In genomic region chr3:16338999-16339398, GRCh38 we compare ENCODE assay signal across 8 cellular contexts.
A peak's percentile ranks its signal among the peaks of the same experiment; 100 is the strongest.
DNase-seq lines count a peak whose midpoint lies in the region; ATAC-seq and TF ChIP-seq lines count a peak whose summit lies in the region.

No MANE protein-coding gene starts in this region.

- peaks cover 2% of the 10 kb centered on the region for H3K9me3 Mint-ChIP-seq in CD4-positive, alpha-beta T cell
- peaks cover 6% of the 10 kb centered on the region for H3K9me3 Mint-ChIP-seq in activated CD8-positive, alpha-beta T cell treated with anti-CD3 and anti-CD28 coated beads for 36 hours

- no peak overlapping the region for H3K4me3 ChIP-seq in testis

- POLR2A ChIA-PET in CD4-positive, alpha-beta T cell (lab: Charles Lee): interaction anchor here (1.0 to 2.7 kb wide), 7 partner anchors 19 to 52 kb away, joined by 3 to 13 read pairs (median 5); no protein-coding TSS in a partner anchor
- POLR2A ChIA-PET in activated CD8-positive, alpha-beta T cell treated with anti-CD3 and anti-CD28 coated beads for 36 hours (lab: Charles Lee): interaction anchor here (0.6 to 2.2 kb wide), 7 partner anchors 9 to 75 kb away, joined by 3 to 7 read pairs (median 4); no protein-coding TSS in a partner anchor

- peak overlapping the region; percentile 70 for H3K4me3 Mint-ChIP-seq in CD4-positive, alpha-beta T cell
- no peak overlapping the region for H3K4me3 Mint-ChIP-seq in activated CD8-positive, alpha-beta T cell treated with anti-CD3 and anti-CD28 coated beads for 36 hours

- peak overlapping the region; percentile 82 for H3K27ac Mint-ChIP-seq in CD4-positive, alpha-beta T cell
- peak overlapping the region; percentile 90 for H3K27ac Mint-ChIP-seq in activated CD8-positive, alpha-beta T cell treated with anti-CD3 and anti-CD28 coated beads for 36 hours

- ATAC-seq in CD4-positive, alpha-beta T cell (ENCODE audit: poor library complexity): peak; percentile 65
- ATAC-seq in HG02981 (IDR thresholded peaks at IDR 0.05; ENCODE audit: unreplicated experiment): peak; percentile 59
- ATAC-seq in activated CD8-positive, alpha-beta T cell treated with anti-CD3 and anti-CD28 coated beads for 36 hours: peak; percentile 66

- H3K4me1 Mint-ChIP-seq in CD4-positive, alpha-beta T cell (ENCODE audit: low read depth): peaks cover 81% of the 10 kb centered on the region
- H3K4me1 Mint-ChIP-seq in activated CD8-positive, alpha-beta T cell treated with anti-CD3 and anti-CD28 coated beads for 36 hours (ENCODE audit: low read depth): peaks cover 66% of the 10 kb centered on the region

- peaks cover 12% of the 10 kb centered on the region for H3K4me1 ChIP-seq in testis

- DNase-seq in CD4-positive, alpha-beta T cell: no peak
- peak; percentile 49 for DNase-seq in activated CD8-positive, alpha-beta T cell treated with anti-CD3 and anti-CD28 coated beads for 36 hours
- DNase-seq in inferior parietal cortex (ENCODE audit: extremely low spot score) (peak; percentile 39), GM13976 (ENCODE audit: low spot score) (no peak), testis (no peak), UCSD-AML1 (lab: John Stamatoyannopoulos, UW; ENCODE audit: unreplicated experiment) (no peak), RPMI8226 (no peak)

- H3K27me3 Mint-ChIP-seq in CD4-positive, alpha-beta T cell: no peaks in the 10 kb centered on the region
- H3K27me3 Mint-ChIP-seq in activated CD8-positive, alpha-beta T cell treated with anti-CD3 and anti-CD28 coated beads for 36 hours: no peaks in the 10 kb centered on the region

- peak overlapping the region; percentile 47 for H3K27ac ChIP-seq in CD4-positive, alpha-beta T cell (ENCODE audit: low read depth, low read length)
- no peak overlapping the region for H3K27ac ChIP-seq in testis

- intact Hi-C loops in CD4-positive, alpha-beta T cell (cut with DNase I, micrococcal nuclease): loop anchor here in 1 of 2 experiments (5.0 kb wide), 1 partner anchor 33 kb away; no protein-coding TSS in a partner anchor
- intact Hi-C loops in activated CD8-positive, alpha-beta T cell treated with anti-CD3 and anti-CD28 coated beads for 36 hours (cut with micrococcal nuclease): no loop called here
- intact Hi-C loops in testis (cut with DNase I; ENCODE audit: low total_unique reads): no loop called here

- no peak for TF ChIP-seq CTCF in CD4-positive, alpha-beta T cell (IDR thresholded peaks at IDR 0.05)
- no peak for TF ChIP-seq CTCF in activated CD8-positive, alpha-beta T cell treated with anti-CD3 and anti-CD28 coated beads for 36 hours (IDR thresholded peaks at IDR 0.05)
- TF ChIP-seq CTCF in GM13976 (IDR thresholded peaks at IDR 0.05; ENCODE audit: borderline replicate concordance, control extremely low read depth, extremely low read depth, insufficient read depth, missing control alignments) (no peak), testis (IDR thresholded peaks at IDR 0.05) (no peak)

- no peaks in the 10 kb centered on the region for H3K36me3 ChIP-seq in testis (ENCODE audit: low read depth, missing control alignments)

- peaks cover 86% of the 10 kb centered on the region for H3K36me3 Mint-ChIP-seq in CD4-positive, alpha-beta T cell (ENCODE audit: low read depth)
- H3K36me3 Mint-ChIP-seq in activated CD8-positive, alpha-beta T cell treated with anti-CD3 and anti-CD28 coated beads for 36 hours (ENCODE audit: low read depth): peaks cover 80% of the 10 kb centered on the region

- CTCF ChIA-PET in CD4-positive, alpha-beta T cell (lab: Charles Lee): interaction anchor here (1.3 to 1.5 kb wide), 2 partner anchors 32 to 49 kb away, joined by 3 to 8 read pairs; no protein-coding TSS in a partner anchor
- CTCF ChIA-PET in activated CD8-positive, alpha-beta T cell treated with anti-CD3 and anti-CD28 coated beads for 36 hours (lab: Charles Lee): interaction anchor here (0.7 to 1.9 kb wide), 6 partner anchors 18 to 178 kb away, joined by 3 to 7 read pairs (median 4); no protein-coding TSS in a partner anchor

- in situ Hi-C loops in GM13976 (cut with MboI; ENCODE audit: low sequenced_read_pairs, unreplicated experiment): no loop called here

- 83 to 85% methylated on average over 1 of the region's 1 CpG for WGBS in testis, 2 donors

- no peaks in the 10 kb centered on the region for H3K27me3 ChIP-seq in CD4-positive, alpha-beta T cell (ENCODE audit: control insufficient read depth, insufficient read depth, low read length)
- H3K27me3 ChIP-seq in testis: no peaks in the 10 kb centered on the region

- no peak for TF ChIP-seq POLR2A in testis (IDR thresholded peaks at IDR 0.05)

- no peaks in the 10 kb centered on the region for H3K9me3 ChIP-seq in CD4-positive, alpha-beta T cell (ENCODE audit: control insufficient read depth, low read length)
- no peaks in the 10 kb centered on the region for H3K9me3 ChIP-seq in testis

Comparison
In these comparisons a context has a peak if more than half of its experiments do, and no peak if none do; other contexts are left out.
1. DNase-seq: peak in activated CD8-positive, alpha-beta T cell treated with anti-CD3 and anti-CD28 coated beads for 36 hours (single experiment) and inferior parietal cortex (single experiment); none in CD4-positive, alpha-beta T cell (0 of 10), GM13976 (single experiment), testis (single experiment), UCSD-AML1 (single experiment) and RPMI8226 (single experiment).
2. Peak in every context shown above with its lines, with median percentiles within 50 percentile points of each other: ATAC-seq.